In genomic region chr1:20404466-20404865, GRCh38 we compare ENCODE assay signal across 21 cellular contexts.
DNase-seq lines count a peak whose midpoint lies in the region; ATAC-seq, FAIRE-seq and TF ChIP-seq lines count a peak whose summit lies in the region.
"Had no signal": no experiment of that assay in that cellular context is flagged by ENCODE, and none has a peak within 500 bp of the region (broad histone marks: within the 10 kb centered on the region; RNA-seq: fewer than 3 reads in every experiment).

No MANE protein-coding gene starts in this region.

- H3K27me3 ChIP-seq in HepG2 (ENCODE audit: control insufficient read depth in 1 of 2, insufficient read depth in 2 of 2, low read length in 2 of 2) = peaks cover 1 to 21% of the 10 kb centered on the region in 2 experiments; a peak in 4 of 5 replicates
- no peaks in the 10 kb centered on the region for H3K27me3 ChIP-seq in right lobe of liver
- peaks cover 0 to 14% (median 7%) of the 10 kb centered on the region in 3 donors for H3K27me3 ChIP-seq in gastrocnemius medialis
- peaks cover 0 to 77% (median 0%) of the 10 kb centered on the region in 4 donors for H3K27me3 ChIP-seq in esophagus squamous epithelium
- H3K27me3 ChIP-seq: uterus had no signal

- no peaks in the 10 kb centered on the region for H3K27me3 Mint-ChIP-seq in memory B cell

- H3K4me2 ChIP-seq in HepG2 (ENCODE audit: low read depth, low read length) = no peak overlapping the region
- H3K4me2 ChIP-seq: hepatocyte had no signal

- H2AFZ ChIP-seq in HepG2 (ENCODE audit: low read length) = no peak overlapping the region
- H2AFZ ChIP-seq: hepatocyte had no signal

- in situ Hi-C loops in HepG2 (cut with HindIII; ENCODE audit: extremely low pct_ligation_motif_present, low pct_unique_long_range_greater_than_20kb) = no loop called here
- in situ Hi-C loops in gastrocnemius medialis (cut with MboI; ENCODE audit: low sequenced_read_pairs in 4 of 4) = no loop called here

- H3K9ac ChIP-seq in HepG2 (ENCODE audit: insufficient read depth, low read depth, low read length) = no peak overlapping the region

- H3K79me2 ChIP-seq in HepG2 (ENCODE audit: insufficient read depth, low read length) = no peaks in the 10 kb centered on the region
- H3K79me2 ChIP-seq: hepatocyte had no signal

- no peaks in the 10 kb centered on the region for H3K36me3 Mint-ChIP-seq in memory B cell
- H3K36me3 Mint-ChIP-seq: CD4-positive, CD25-positive, alpha-beta regulatory T cell had no signal

- intact Hi-C loops in HepG2 (cut with micrococcal nuclease; ENCODE audit: unreplicated experiment) (no loop called here), right lobe of liver (cut with DNase I) (no loop called here), gastrocnemius medialis (cut with DNase I; ENCODE audit: low total_unique reads) (no loop called here), esophagus squamous epithelium (cut with DNase I) (no loop called here)

- H3K4me3 Mint-ChIP-seq in memory B cell = peak overlapping the region; percentile 59
- H3K4me3 Mint-ChIP-seq: activated naive CD4-positive, alpha-beta T cell treated with anti-CD3 and anti-CD28 coated beads for 36 hours; nephron had no signal

- no TSS peak for BruUV-seq in HepG2 (replicated peaks; lab: Mats Ljungman, UMichigan)

- no peaks in the 10 kb centered on the region for H4K20me1 ChIP-seq in HepG2 (ENCODE audit: insufficient read depth, low read length)

- WGBS in HepG2 (ENCODE audit: low lambda C conversion rate) = 27% methylated on average over 3 of the region's 9 CpGs
- WGBS in right lobe of liver (ENCODE audit: insufficient coverage, low coverage, low lambda C conversion rate, missing lambda C conversion rate) = 34% methylated on average over 5 of the region's 9 CpGs
- WGBS in esophagus squamous epithelium, 2 donors = 29 to 43% methylated on average over 3 to 5 of the region's 9 CpGs

- H3K4me3 ChIP-seq in HepG2 (replicated peaks in 1 of 3; ENCODE audit: insufficient read depth in 1 of 3, low read depth in 2 of 3, low read length in 3 of 3) (no peak overlapping the region), right lobe of liver (no peak overlapping the region), gastrocnemius medialis (no peak overlapping the region), esophagus squamous epithelium (no peak overlapping the region)
- H3K4me3 ChIP-seq: hepatocyte, uterus had no signal

- no peak for TF ChIP-seq EP300 in HepG2 (IDR thresholded peaks at IDR 0.05; ENCODE audit: low read depth in 2 of 2, low read length in 2 of 2)
- TF ChIP-seq EP300 in HepG2 (CRISPR knock-in tag; IDR thresholded peaks at IDR 0.05; ENCODE audit: borderline replicate concordance) = no peak

- POLR2A ChIA-PET in HepG2 (lab: Yijun Ruan, JAX) = no interaction called here

- H3K9me3 ChIP-seq in HepG2 (ENCODE audit: low read length) (no peaks in the 10 kb centered on the region), right lobe of liver (no peaks in the 10 kb centered on the region), gastrocnemius medialis (no peaks in the 10 kb centered on the region), esophagus squamous epithelium (no peaks in the 10 kb centered on the region)
- H3K9me3 ChIP-seq: uterus had no signal

- H3K27ac Mint-ChIP-seq in memory B cell = peak overlapping the region; percentile 90
- H3K27ac Mint-ChIP-seq: activated naive CD4-positive, alpha-beta T cell treated with anti-CD3 and anti-CD28 coated beads for 36 hours; nephron had no signal

- H3K4me1 ChIP-seq in HepG2 (ENCODE audit: insufficient read depth, low read length) = no peaks in the 10 kb centered on the region
- no peaks in the 10 kb centered on the region for H3K4me1 ChIP-seq in right lobe of liver
- no peaks in the 10 kb centered on the region for H3K4me1 ChIP-seq in gastrocnemius medialis
- no peaks in the 10 kb centered on the region for H3K4me1 ChIP-seq in esophagus squamous epithelium
- H3K4me1 ChIP-seq: uterus had no signal

- H3K4me1 Mint-ChIP-seq in memory B cell = peaks cover 57% of the 10 kb centered on the region
- H3K4me1 Mint-ChIP-seq: CD4-positive, CD25-positive, alpha-beta regulatory T cell had no signal

- no peak for TF ChIP-seq POLR2A in HepG2 (IDR thresholded peaks at IDR 0.05; ENCODE audit: insufficient read depth in 1 of 2, low read depth in 2 of 2, low read length in 2 of 2)
- TF ChIP-seq POLR2A in right lobe of liver (IDR thresholded peaks at IDR 0.05) = no peak
- TF ChIP-seq POLR2A in gastrocnemius medialis (IDR thresholded peaks at IDR 0.05) = no peak
- no peak for TF ChIP-seq POLR2A in esophagus squamous epithelium (IDR thresholded peaks at IDR 0.05)

- TF ChIP-seq CTCF in HepG2 (CRISPR knock-in tag; IDR thresholded peaks at IDR 0.05) (no peak), right lobe of liver (IDR thresholded peaks at IDR 0.05) (no peak), gastrocnemius medialis (IDR thresholded peaks at IDR 0.05 in 4 of 5, conservative IDR thresholded peaks at IDR 0.05 in 1 of 5) (no peak), esophagus squamous epithelium (IDR thresholded peaks at IDR 0.05) (no peak)

- TF ChIP-seq RAD21 in HepG2 (CRISPR knock-in tag; IDR thresholded peaks at IDR 0.05) = no peak

- DNase-seq in HepG2 (ENCODE audit: low spot score) (no peak), right lobe of liver (no peak), cerebellar cortex (ENCODE audit: low spot score) (peak; percentile 91), memory B cell (ENCODE audit: low spot score in 2 of 2) (peak; percentile 49 to 72), gastrocnemius medialis (no peak), NCI-H345 (lab: John Stamatoyannopoulos, UW) (no peak), esophagus squamous epithelium (lab: John Stamatoyannopoulos, UW) (no peak)
- DNase-seq: ACHN; activated CD4-positive, alpha-beta T cell treated with anti-CD3 and anti-CD28 coated beads, Interleukin-2, amount 50 U/mL, for 4 hours; activated naive CD4-positive, alpha-beta T cell treated with anti-CD3 and anti-CD28 coated beads for 36 hours; activated T-cell treated with anti-CD3 and anti-CD28 coated beads, Interleukin-2, amount 50 U/mL, for 1 hour; aorta; CD4-positive, CD25-positive, alpha-beta regulatory T cell; kidney; MV-4-11; NCI-H2029; Right ventricle myocardium superior; uterus had no signal

- H3K36me3 ChIP-seq in HepG2 (replicated peaks in 1 of 2; ENCODE audit: control insufficient read depth in 1 of 2, insufficient read depth in 2 of 2, low read length in 2 of 2) (no peaks in the 10 kb centered on the region), right lobe of liver (no peaks in the 10 kb centered on the region), gastrocnemius medialis (no peaks in the 10 kb centered on the region), esophagus squamous epithelium (no peaks in the 10 kb centered on the region)
- H3K36me3 ChIP-seq: uterus had no signal

- FAIRE-seq in HepG2 (lab: Jason Lieb, UNC) = no peak
- FAIRE-seq: kidney had no signal

- ATAC-seq in HepG2 (no peak), right lobe of liver (no peak), memory B cell (ENCODE audit: low read depth) (peak; percentile 74), gastrocnemius medialis (no peak), HG03045 (IDR thresholded peaks at IDR 0.05; ENCODE audit: unreplicated experiment) (no peak)

- no peak overlapping the region for H3K27ac ChIP-seq in HepG2 (ENCODE audit: extremely low read length, insufficient read depth, low read length)
- H3K27ac ChIP-seq in right lobe of liver = no peak overlapping the region
- no peak overlapping the region for H3K27ac ChIP-seq in gastrocnemius medialis
- no peak overlapping the region for H3K27ac ChIP-seq in esophagus squamous epithelium
- H3K27ac ChIP-seq: hepatocyte, uterus had no signal

- no peaks in the 10 kb centered on the region for H3K9me3 Mint-ChIP-seq in memory B cell
- H3K9me3 Mint-ChIP-seq: activated naive CD4-positive, alpha-beta T cell treated with anti-CD3 and anti-CD28 coated beads for 36 hours; nephron had no signal

- CTCF ChIA-PET in HepG2 (lab: Yijun Ruan, JAX; ENCODE audit: low intra/inter-chr PET ratio, low total read pairs) = no interaction called here

TF ChIP-seq in HepG2, 621 proteins besides CTCF, POLR2A, EP300 and RAD21:
- TF ChIP-seq REST (IDR thresholded peaks at IDR 0.05; ENCODE audit: borderline replicate concordance in 1 of 2, low read depth in 1 of 2, low read length in 2 of 2) (no peak), ZNF629 (CRISPR knock-in tag; conservative IDR thresholded peaks at IDR 0.05) (0 out of 2 replicates have a peak, but pooled peaks have one; percentile 20), RFX1 (IDR thresholded peaks at IDR 0.05) (0 out of 2 replicates have a peak, but pooled peaks have one; percentile 10)

Comparison
In these comparisons a context has a peak if more than half of its experiments do, and no peak if none do; other contexts are left out.
1. DNase-seq: peak in cerebellar cortex (single experiment) and memory B cell (2 of 2); none in HepG2 (single experiment), right lobe of liver (0 of 3), gastrocnemius medialis (0 of 2), NCI-H345 (single experiment) and esophagus squamous epithelium (single experiment).